In the genomic region with DNA sequence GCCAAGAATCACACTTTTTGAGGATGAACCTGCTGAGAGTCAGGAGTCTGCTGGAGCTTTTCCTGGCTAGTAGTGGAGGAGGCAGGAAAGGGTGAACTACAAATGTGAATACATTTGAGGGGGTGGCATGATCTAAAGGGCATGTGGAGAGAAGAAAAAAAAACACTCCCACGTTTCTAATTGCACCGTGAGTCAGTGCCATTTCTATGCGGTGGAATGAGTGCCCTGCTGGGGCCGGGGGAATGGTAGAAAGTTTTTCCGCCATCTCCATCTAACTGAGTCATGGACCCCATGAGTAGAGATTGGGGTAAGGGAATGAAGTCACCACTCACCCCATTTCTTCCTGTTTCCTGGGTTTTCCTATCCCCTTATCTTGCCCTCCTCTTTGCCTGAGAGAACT, we compare ENCODE assay signal across 19 cellular contexts. TPM values are rescaled to one million over a fixed set of nuclear protein-coding genes. Genes with fewer than 3 reads are reported as not detected.
DNase-seq lines count a peak whose midpoint lies in the region; ATAC-seq and TF ChIP-seq lines count a peak whose summit lies in the region.
"Had no signal": no experiment of that assay in that cellular context is flagged by ENCODE, and none has a peak within 500 bp of the region (broad histone marks: within the 10 kb centered on the region; RNA-seq: fewer than 3 reads in every experiment).

No MANE protein-coding gene starts in this region.

- H3K9me3 ChIP-seq in adipocyte (ENCODE audit: control insufficient read depth, low read length) (peaks cover 9% of the 10 kb centered on the region), ascending aorta (no peaks in the 10 kb centered on the region)
- H3K9me3 ChIP-seq: right lobe of liver had no signal

- no peak overlapping the region for H3K4me3 ChIP-seq in adipocyte (ENCODE audit: low read length)
- no peak overlapping the region for H3K4me3 ChIP-seq in dorsolateral prefrontal cortex
- no peak overlapping the region for H3K4me3 ChIP-seq in ascending aorta
- H3K4me3 ChIP-seq: cardiac muscle cell, right lobe of liver had no signal

- intact Hi-C loops in dorsolateral prefrontal cortex (cut with DNase I) (no loop called here), ascending aorta (cut with DNase I) (no loop called here)

- no peak for TF ChIP-seq CTCF in dorsolateral prefrontal cortex (IDR thresholded peaks at IDR 0.05 in 54 of 56, conservative IDR thresholded peaks at IDR 0.05 in 2 of 56; ENCODE audit: low read depth in 1 of 56, partially characterized antibody in 56 of 56)
- no peak for TF ChIP-seq CTCF in ascending aorta (IDR thresholded peaks at IDR 0.05)

- H3K27ac ChIP-seq in dorsolateral prefrontal cortex (no peak overlapping the region), ascending aorta (no peak overlapping the region)
- H3K27ac ChIP-seq: cardiac muscle cell, right lobe of liver had no signal

- H3K4me1 ChIP-seq in adipocyte (ENCODE audit: control insufficient read depth, insufficient read depth, low read length): peaks cover 8% of the 10 kb centered on the region
- no peaks in the 10 kb centered on the region for H3K4me1 ChIP-seq in ascending aorta
- H3K4me1 ChIP-seq: right lobe of liver had no signal

- no peak for ATAC-seq in HG03565 (IDR thresholded peaks at IDR 0.05; ENCODE audit: unreplicated experiment)
- ATAC-seq: activated CD8-positive, alpha-beta memory T cell treated with anti-CD3 and anti-CD28 coated beads, Interleukin-2, amount 10 ng/mL, durations not matched to agents 7 days and 5 days; right lobe of liver; T-helper 17 cell had no signal

- DNase-seq in A172 (ENCODE audit: low spot score): peak; percentile 32
- DNase-seq in HCEC 1CT: peak; percentile 59
- peak; percentile 58 for DNase-seq in adipocyte (ENCODE audit: low read depth)
- peak; percentile 38 for DNase-seq in glomerular visceral epithelial cell (ENCODE audit: extremely low spot score)
- DNase-seq in dorsolateral prefrontal cortex: no peak
- DNase-seq in ascending aorta (ENCODE audit: low spot score in 2 of 2): no peak
- no peak for DNase-seq in NCI-H1105 treated with DMSO at 0.1 percent for 48 hours (lab: John Stamatoyannopoulos, UW)
- DNase-seq: ACHN; activated CD8-positive, alpha-beta memory T cell treated with anti-CD3 and anti-CD28 coated beads, Interleukin-2, amount 10 ng/mL, durations not matched to agents 7 days and 5 days; GDM1; NCI-H1092; NCI-H2171; NK-92 treated with Interleukin-12 subunit alpha and Interleukin-12 subunit beta, amount 100 ng/mL, for 24 hours; right lobe of liver; stimulated activated CD4-positive, alpha-beta T cell treated with anti-CD3 and anti-CD28 coated beads, Interleukin-4, amount 100 ng/mL, for 24 hours; T-helper 17 cell; trophoblast cell had no signal

- no peak overlapping the region for H3K9ac ChIP-seq in adipocyte (ENCODE audit: low read length)

- H3K27me3 ChIP-seq in adipocyte (replicated peaks; ENCODE audit: control insufficient read depth, insufficient read depth, low read length) (peaks cover 6% of the 10 kb centered on the region), dorsolateral prefrontal cortex (peaks cover 0 to 79% (median 16%) of the 10 kb centered on the region in 45 donors), ascending aorta (no peaks in the 10 kb centered on the region)
- H3K27me3 ChIP-seq: right lobe of liver had no signal

- H3K36me3 ChIP-seq in adipocyte (ENCODE audit: control insufficient read depth, insufficient read depth, low read length, severe bottlenecking) (no peaks in the 10 kb centered on the region), ascending aorta (no peaks in the 10 kb centered on the region)
- H3K36me3 ChIP-seq: cardiac muscle cell, right lobe of liver had no signal

RNA-seq across cellular contexts. Expression of a gene that starts 19.8 kb away (rescaled TPM):
- total RNA-seq in A172 (2014; rRNA removed; shearing (Covaris generic)): 187 and 228 TPM in 2 replicates
- total RNA-seq in dorsolateral prefrontal cortex: 100 to 1,000 TPM; 147 to 505 (median 357) TPM
- total RNA-seq in ascending aorta: 32.1 TPM

RNA-seq across cellular contexts. Expression of a gene that starts 39.9 kb away (rescaled TPM):
- total RNA-seq in A172 (2014; rRNA removed; shearing (Covaris generic)): 166 and 199 TPM in 2 replicates
- 10 to 100 TPM; 15.2 to 59.2 (median 25.5) TPM for total RNA-seq in dorsolateral prefrontal cortex
- 20.9 TPM for total RNA-seq in ascending aorta

Comparison
In these comparisons a context has a peak if more than half of its experiments do, and no peak if none do; other contexts are left out.
1. DNase-seq: peak in A172 (single experiment), HCEC 1CT (single experiment), adipocyte (single experiment) and glomerular visceral epithelial cell (single experiment); none in dorsolateral prefrontal cortex (0 of 10), ascending aorta (0 of 2) and NCI-H1105 treated with DMSO at 0.1 percent for 48 hours (single experiment).